Comparison of ENCODE assay signal across 1 cellular context in the genomic region with DNA sequence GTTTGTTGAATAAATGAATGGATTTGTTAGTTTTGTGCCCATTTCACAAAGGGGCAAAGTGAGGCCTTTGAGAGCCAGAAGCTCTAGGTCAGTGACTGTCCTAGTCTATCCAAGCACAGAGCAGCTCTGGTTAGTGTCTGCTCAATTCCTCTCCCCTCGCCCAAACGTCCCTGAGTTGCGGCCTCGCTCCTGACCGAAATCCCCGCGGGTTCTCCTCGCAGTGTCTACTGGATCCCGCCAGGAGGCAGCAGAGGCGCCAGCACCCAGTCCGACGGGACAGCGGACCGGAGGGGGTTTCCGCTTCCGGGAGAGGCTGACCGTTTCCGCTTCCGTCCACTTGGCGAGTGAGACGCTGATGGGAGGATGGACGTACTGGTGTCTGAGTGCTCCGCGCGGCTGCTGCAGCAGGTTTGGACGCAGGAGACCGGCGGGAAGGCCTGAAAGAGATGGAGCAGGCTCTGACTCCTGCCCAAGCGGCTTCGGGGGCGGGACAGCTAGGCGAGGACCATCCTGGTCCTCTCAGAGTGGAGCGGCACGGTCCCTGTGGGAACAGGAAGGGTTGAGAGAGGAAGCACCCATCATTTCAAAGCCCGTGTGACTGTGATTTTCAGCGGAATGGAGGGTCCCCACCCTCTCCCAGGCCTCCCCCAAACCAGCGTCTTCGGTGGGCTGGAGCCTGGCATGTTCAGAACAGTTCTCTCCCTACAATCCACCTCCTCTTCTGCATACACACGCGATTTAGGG.
TF ChIP-seq lines count a peak whose summit lies in the region.

Gene RARS1, plus strand, starts transcription at position 336 of the 744 bp plus-strand sequence. Its CDS starts 28 bp downstream, at position 364.

TF ChIP-seq in HepG2, 621 proteins besides CTCF, POLR2A, EP300 and RAD21 (continued from another document and continues in another):
- no peak for TF ChIP-seq ZNF512 (CRISPR knock-in tag; IDR thresholded peaks at IDR 0.05)
- 0 out of 2 replicates have a peak, but pooled peaks have one; percentile 69 for TF ChIP-seq ZSCAN29 (CRISPR knock-in tag; conservative IDR thresholded peaks at IDR 0.05)
- TF ChIP-seq, protein P1, sequence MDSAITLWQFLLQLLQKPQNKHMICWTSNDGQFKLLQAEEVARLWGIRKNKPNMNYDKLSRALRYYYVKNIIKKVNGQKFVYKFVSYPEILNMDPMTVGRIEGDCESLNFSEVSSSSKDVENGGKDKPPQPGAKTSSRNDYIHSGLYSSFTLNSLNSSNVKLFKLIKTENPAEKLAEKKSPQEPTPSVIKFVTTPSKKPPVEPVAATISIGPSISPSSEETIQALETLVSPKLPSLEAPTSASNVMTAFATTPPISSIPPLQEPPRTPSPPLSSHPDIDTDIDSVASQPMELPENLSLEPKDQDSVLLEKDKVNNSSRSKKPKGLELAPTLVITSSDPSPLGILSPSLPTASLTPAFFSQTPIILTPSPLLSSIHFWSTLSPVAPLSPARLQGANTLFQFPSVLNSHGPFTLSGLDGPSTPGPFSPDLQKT (CRISPR knock-in tag; IDR thresholded peaks at IDR 0.05; ENCODE audit: borderline replicate concordance), result peak; percentile 45; the same call in 1 of the 2 replicates
- no peak for TF ChIP-seq ZNF550 (CRISPR knock-in tag; IDR thresholded peaks at IDR 0.05; ENCODE audit: borderline replicate concordance)
- TF ChIP-seq ARNT (IDR thresholded peaks at IDR 0.05), result no peak
- peak; percentile 40; the same call in 1 of the 2 replicates for TF ChIP-seq BHLHE40 (IDR thresholded peaks at IDR 0.05; ENCODE audit: low read length)
- no peak for TF ChIP-seq ZFP36 (IDR thresholded peaks at IDR 0.05; ENCODE audit: borderline replicate concordance, low read depth, low read length, partially characterized antibody)
- TF ChIP-seq TRIM22 (IDR thresholded peaks at IDR 0.05), result no peak
- no peak for TF ChIP-seq HNRNPUL1 (IDR thresholded peaks at IDR 0.05; ENCODE audit: low read depth, low read length)
- peak; percentile 72 for TF ChIP-seq FOXA3 (CRISPR knock-in tag; IDR thresholded peaks at IDR 0.05)
- no peak for TF ChIP-seq ZNF513 (CRISPR knock-in tag; conservative IDR thresholded peaks at IDR 0.05)
- no peak for TF ChIP-seq ZNF121 (CRISPR knock-in tag; IDR thresholded peaks at IDR 0.05)
- no peak for TF ChIP-seq JARID2 (CRISPR knock-in tag; IDR thresholded peaks at IDR 0.05; ENCODE audit: insufficient replicate concordance)
- no peak; the same call in 1 of the 2 replicates for TF ChIP-seq SRY (CRISPR knock-in tag; IDR thresholded peaks at IDR 0.05)
- TF ChIP-seq, protein P2, sequence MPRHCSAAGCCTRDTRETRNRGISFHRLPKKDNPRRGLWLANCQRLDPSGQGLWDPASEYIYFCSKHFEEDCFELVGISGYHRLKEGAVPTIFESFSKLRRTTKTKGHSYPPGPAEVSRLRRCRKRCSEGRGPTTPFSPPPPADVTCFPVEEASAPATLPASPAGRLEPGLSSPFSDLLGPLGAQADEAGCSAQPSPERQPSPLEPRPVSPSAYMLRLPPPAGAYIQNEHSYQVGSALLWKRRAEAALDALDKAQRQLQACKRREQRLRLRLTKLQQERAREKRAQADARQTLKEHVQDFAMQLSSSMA (CRISPR knock-in tag; IDR thresholded peaks at IDR 0.05), result peak; percentile 80; the same call in 1 of the 2 replicates
- TF ChIP-seq TSC22D2 (CRISPR knock-in tag; IDR thresholded peaks at IDR 0.05; ENCODE audit: borderline replicate concordance), result peak; percentile 46; the same call in 1 of the 2 replicates
- TF ChIP-seq SIX4 (CRISPR knock-in tag; IDR thresholded peaks at IDR 0.05), result peak; percentile 66
- TF ChIP-seq RORA (CRISPR knock-in tag; IDR thresholded peaks at IDR 0.05), result no peak
- TF ChIP-seq ZNF772 (CRISPR knock-in tag; IDR thresholded peaks at IDR 0.05), result peak; percentile 98
- TF ChIP-seq, protein P3, sequence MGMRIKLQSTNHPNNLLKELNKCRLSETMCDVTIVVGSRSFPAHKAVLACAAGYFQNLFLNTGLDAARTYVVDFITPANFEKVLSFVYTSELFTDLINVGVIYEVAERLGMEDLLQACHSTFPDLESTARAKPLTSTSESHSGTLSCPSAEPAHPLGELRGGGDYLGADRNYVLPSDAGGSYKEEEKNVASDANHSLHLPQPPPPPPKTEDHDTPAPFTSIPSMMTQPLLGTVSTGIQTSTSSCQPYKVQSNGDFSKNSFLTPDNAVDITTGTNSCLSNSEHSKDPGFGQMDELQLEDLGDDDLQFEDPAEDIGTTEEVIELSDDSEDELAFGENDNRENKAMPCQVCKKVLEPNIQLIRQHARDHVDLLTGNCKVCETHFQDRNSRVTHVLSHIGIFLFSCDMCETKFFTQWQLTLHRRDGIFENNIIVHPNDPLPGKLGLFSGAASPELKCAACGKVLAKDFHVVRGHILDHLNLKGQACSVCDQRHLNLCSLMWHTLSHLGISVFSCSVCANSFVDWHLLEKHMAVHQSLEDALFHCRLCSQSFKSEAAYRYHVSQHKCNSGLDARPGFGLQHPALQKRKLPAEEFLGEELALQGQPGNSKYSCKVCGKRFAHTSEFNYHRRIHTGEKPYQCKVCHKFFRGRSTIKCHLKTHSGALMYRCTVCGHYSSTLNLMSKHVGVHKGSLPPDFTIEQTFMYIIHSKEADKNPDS (CRISPR knock-in tag; IDR thresholded peaks at IDR 0.05), result peak; percentile 65; the same call in 1 of the 2 replicates
- 0 out of 2 replicates have a peak, but pooled peaks have one; percentile 34 for TF ChIP-seq KLF12 (CRISPR knock-in tag; IDR thresholded peaks at IDR 0.05; ENCODE audit: borderline replicate concordance)
- peak; percentile 84 for TF ChIP-seq ASH2L (IDR thresholded peaks at IDR 0.05; ENCODE audit: insufficient read length, low read depth, low read length)
- TF ChIP-seq ZNF720 (CRISPR knock-in tag; IDR thresholded peaks at IDR 0.05), result no peak
- no peak for TF ChIP-seq NR3C1 (CRISPR knock-in tag; IDR thresholded peaks at IDR 0.05)
- 0 out of 2 replicates have a peak, but pooled peaks have one; percentile 15 for TF ChIP-seq ZBTB10 (CRISPR knock-in tag; IDR thresholded peaks at IDR 0.05; ENCODE audit: borderline replicate concordance)
- peak; percentile 94 for TF ChIP-seq YEATS4 (CRISPR knock-in tag; IDR thresholded peaks at IDR 0.05; ENCODE audit: borderline replicate concordance)
- TF ChIP-seq ZBTB20 (CRISPR knock-in tag; IDR thresholded peaks at IDR 0.05; ENCODE audit: borderline replicate concordance, low read depth), result peak; percentile 73
- TF ChIP-seq PRMT3 (CRISPR knock-in tag; IDR thresholded peaks at IDR 0.05; ENCODE audit: borderline replicate concordance, low read depth), result peak; percentile 59; the same call in 1 of the 2 replicates
- TF ChIP-seq SOX6 (IDR thresholded peaks at IDR 0.05), result no peak
- peak; percentile 73 for TF ChIP-seq SOX6 (CRISPR knock-in tag; IDR thresholded peaks at IDR 0.05)
- TF ChIP-seq ZNF710 (CRISPR knock-in tag; IDR thresholded peaks at IDR 0.05; ENCODE audit: borderline replicate concordance), result peak; percentile 78; the same call in 1 of the 2 replicates
- TF ChIP-seq ZNF124 (CRISPR knock-in tag; IDR thresholded peaks at IDR 0.05), result 0 out of 2 replicates have a peak, but pooled peaks have one; percentile 53
- TF ChIP-seq ZSCAN20 (CRISPR knock-in tag; IDR thresholded peaks at IDR 0.05; ENCODE audit: borderline replicate concordance), result no peak
- TF ChIP-seq SPEN (CRISPR knock-in tag; IDR thresholded peaks at IDR 0.05; ENCODE audit: low read depth), result peak; percentile 99
- TF ChIP-seq FOSL2 (CRISPR knock-in tag; IDR thresholded peaks at IDR 0.05), result peak; percentile 65; the same call in 1 of the 2 replicates
- no peak for TF ChIP-seq SNAI1 (CRISPR knock-in tag; IDR thresholded peaks at IDR 0.05; ENCODE audit: borderline replicate concordance)
- TF ChIP-seq ZBTB49 (CRISPR knock-in tag; IDR thresholded peaks at IDR 0.05; ENCODE audit: borderline replicate concordance), result no peak
- no peak for TF ChIP-seq ATF7 (IDR thresholded peaks at IDR 0.05)
- TF ChIP-seq ATF7 (CRISPR knock-in tag; IDR thresholded peaks at IDR 0.05), result no peak
- TF ChIP-seq ZMYM4 (CRISPR knock-in tag; IDR thresholded peaks at IDR 0.05), result peak; percentile 97
